In genomic region chr19:43634068-43634467, GRCh38 we compare ENCODE assay signal across 1 cellular context.
A peak's percentile ranks its signal among the peaks of the same experiment; 100 is the strongest.
TF ChIP-seq lines count a peak whose summit lies in the region.

No MANE protein-coding gene starts in this region.

TF ChIP-seq in HepG2, 621 proteins besides CTCF, POLR2A, EP300 and RAD21:
- TF ChIP-seq, protein P1, sequence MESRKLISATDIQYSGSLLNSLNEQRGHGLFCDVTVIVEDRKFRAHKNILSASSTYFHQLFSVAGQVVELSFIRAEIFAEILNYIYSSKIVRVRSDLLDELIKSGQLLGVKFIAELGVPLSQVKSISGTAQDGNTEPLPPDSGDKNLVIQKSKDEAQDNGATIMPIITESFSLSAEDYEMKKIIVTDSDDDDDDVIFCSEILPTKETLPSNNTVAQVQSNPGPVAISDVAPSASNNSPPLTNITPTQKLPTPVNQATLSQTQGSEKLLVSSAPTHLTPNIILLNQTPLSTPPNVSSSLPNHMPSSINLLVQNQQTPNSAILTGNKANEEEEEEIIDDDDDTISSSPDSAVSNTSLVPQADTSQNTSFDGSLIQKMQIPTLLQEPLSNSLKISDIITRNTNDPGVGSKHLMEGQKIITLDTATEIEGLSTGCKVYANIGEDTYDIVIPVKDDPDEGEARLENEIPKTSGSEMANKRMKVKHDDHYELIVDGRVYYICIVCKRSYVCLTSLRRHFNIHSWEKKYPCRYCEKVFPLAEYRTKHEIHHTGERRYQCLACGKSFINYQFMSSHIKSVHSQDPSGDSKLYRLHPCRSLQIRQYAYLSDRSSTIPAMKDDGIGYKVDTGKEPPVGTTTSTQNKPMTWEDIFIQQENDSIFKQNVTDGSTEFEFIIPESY (CRISPR knock-in tag; IDR thresholded peaks at IDR 0.05), result 0 out of 2 replicates have a peak, but pooled peaks have one; percentile 12
- peak; percentile 92 for TF ChIP-seq ZNF629 (CRISPR knock-in tag; conservative IDR thresholded peaks at IDR 0.05)
- TF ChIP-seq ZMYM3 (CRISPR knock-in tag; IDR thresholded peaks at IDR 0.05), result peak; percentile 51
- no peak for TF ChIP-seq TARDBP (CRISPR knock-in tag; IDR thresholded peaks at IDR 0.05)
- 0 out of 2 replicates have a peak, but pooled peaks have one; percentile 8 for TF ChIP-seq RCOR2 (CRISPR knock-in tag; IDR thresholded peaks at IDR 0.05)
- TF ChIP-seq ZNF18 (CRISPR knock-in tag; IDR thresholded peaks at IDR 0.05; ENCODE audit: insufficient replicate concordance), result no peak
- TF ChIP-seq ZNF660 (CRISPR knock-in tag; IDR thresholded peaks at IDR 0.05; ENCODE audit: borderline replicate concordance, low read depth), result no peak
- no peak for TF ChIP-seq REST (IDR thresholded peaks at IDR 0.05; ENCODE audit: borderline replicate concordance in 1 of 2, low read depth in 1 of 2, low read length in 2 of 2)
- 0 out of 2 replicates have a peak, but pooled peaks have one; percentile 18 for TF ChIP-seq KDM1A (CRISPR knock-in tag; IDR thresholded peaks at IDR 0.05)
- TF ChIP-seq, protein P2, sequence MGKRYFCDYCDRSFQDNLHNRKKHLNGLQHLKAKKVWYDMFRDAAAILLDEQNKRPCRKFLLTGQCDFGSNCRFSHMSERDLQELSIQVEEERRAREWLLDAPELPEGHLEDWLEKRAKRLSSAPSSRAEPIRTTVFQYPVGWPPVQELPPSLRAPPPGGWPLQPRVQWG (CRISPR knock-in tag; IDR thresholded peaks at IDR 0.05; ENCODE audit: borderline replicate concordance, low read depth), result no peak
TF ChIP-seq in HepG2: peak in this region for 5.
